23 cellular contexts compared by ENCODE assay signal in genomic region chr2:27814772-27815171, GRCh38.
"Had no signal": no experiment of that assay in that cellular context is flagged by ENCODE, and none has a peak within 500 bp of the region (broad histone marks: within the 10 kb centered on the region; RNA-seq: fewer than 3 reads in every experiment).

No MANE protein-coding gene starts in this region.

- H3K27ac ChIP-seq: epithelial cell of prostate, gastrocnemius medialis, heart left ventricle, hepatocyte, left lung, neural progenitor cell, parathyroid adenoma, right lobe of liver, stomach, tibial artery, uterus had no signal

- H3K4me2 ChIP-seq: hepatocyte, neural progenitor cell, smooth muscle cell had no signal

- H3K27me3 ChIP-seq: gastrocnemius medialis, heart left ventricle, hepatocyte, left lung, neural progenitor cell, right lobe of liver, stomach, tibial artery, uterus had no signal

- H3K9ac ChIP-seq: neural progenitor cell, parathyroid adenoma had no signal

- DNase-seq: effector CD8-positive, alpha-beta T cell; endodermal cell; foreskin fibroblast; gastrocnemius medialis; heart left ventricle; kidney; left lung; mesenchymal stem cell; naive thymus-derived CD4-positive, alpha-beta T cell; right lobe of liver; stimulated activated CD4-positive, alpha-beta T cell treated with anti-CD3 and anti-CD28 coated beads, Interleukin-12 subunit alpha, Interleukin-12 subunit beta, amount 100 ng/mL, for 4 hours; stimulated activated CD4-positive, alpha-beta T cell treated with anti-CD3 and anti-CD28 coated beads, Interleukin-1b, Interleukin-23, amount 100 ng/mL, for 48 hours; stimulated activated CD4-positive, alpha-beta T cell treated with anti-CD3 and anti-CD28 coated beads, Interleukin-4, amount 100 ng/mL, for 24 hours; stimulated activated naive CD4-positive, alpha-beta T cell treated with Interleukin-2 at 50 U/mL for 16 hours; stomach; tibial artery; uterus had no signal

- H3K4me3 ChIP-seq: gastrocnemius medialis, heart left ventricle, hepatocyte, left lung, neural progenitor cell, right lobe of liver, smooth muscle cell, stomach, tibial artery, uterus had no signal

- FAIRE-seq: colon, kidney had no signal

- H3K36me3 ChIP-seq: gastrocnemius medialis, left lung, neural progenitor cell, right lobe of liver, stomach, tibial artery, uterus had no signal

- H3K9me3 ChIP-seq: gastrocnemius medialis, right lobe of liver, stomach, tibial artery, uterus had no signal

- H3K4me1 ChIP-seq: neural progenitor cell, parathyroid adenoma, right lobe of liver, uterus had no signal
